7 cellular contexts compared by ENCODE assay signal in the genomic region with DNA sequence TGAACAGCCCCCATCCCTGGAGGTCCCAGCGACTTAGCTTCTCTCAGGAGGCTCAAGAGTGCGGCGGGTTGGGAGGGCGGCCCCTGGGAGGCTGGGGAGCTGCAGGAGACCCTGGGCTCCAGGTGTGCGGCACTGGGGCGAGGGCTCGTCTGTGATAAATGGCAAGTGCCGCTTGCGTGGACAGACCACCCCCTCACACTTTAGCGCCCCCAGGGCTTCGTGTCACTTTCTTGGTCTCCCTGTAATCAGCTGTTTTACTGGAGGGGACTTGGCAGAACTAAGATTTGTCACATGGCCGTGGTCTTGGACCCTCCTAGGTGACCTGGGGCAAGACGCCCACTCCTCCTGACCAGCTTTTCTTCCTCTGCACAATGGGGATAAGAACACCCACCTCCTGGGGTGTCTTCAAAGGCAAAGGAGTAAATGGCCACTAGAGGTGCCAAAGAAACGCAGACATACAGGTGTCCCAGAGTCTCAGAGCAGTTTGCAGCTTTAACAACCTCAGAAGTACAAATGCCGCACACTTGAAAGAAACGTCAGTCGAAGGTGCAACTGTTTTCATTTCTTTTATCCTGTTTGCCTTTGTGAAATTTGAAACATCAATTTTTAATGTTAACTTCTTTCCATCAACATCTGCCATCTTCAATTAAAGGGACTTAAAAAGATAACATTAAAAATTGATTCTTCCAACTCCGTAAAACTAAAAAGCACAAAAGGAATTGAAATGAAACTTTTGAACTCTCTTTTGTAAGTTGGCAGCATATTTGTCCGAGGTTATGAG. TPM values are rescaled to one million over a fixed set of nuclear protein-coding genes. Genes with fewer than 3 reads are reported as not detected.
A peak's percentile ranks its signal among the peaks of the same experiment; 100 is the strongest.
DNase-seq lines count a peak whose midpoint lies in the region; ATAC-seq and TF ChIP-seq lines count a peak whose summit lies in the region.

No MANE protein-coding gene starts in this region.

- no peaks in the 10 kb centered on the region for H3K36me3 Mint-ChIP-seq in neural progenitor cell

- H2AFZ ChIP-seq in neural progenitor cell (replicated peaks): no peak overlapping the region

- ATAC-seq in HG02885 (IDR thresholded peaks at IDR 0.05; ENCODE audit: poor library complexity, unreplicated experiment): peak; percentile 43
- no peak for ATAC-seq in GM18858 (IDR thresholded peaks at IDR 0.05; ENCODE audit: unreplicated experiment)

- H3K4me1 ChIP-seq in SJSA1 (replicated peaks): peaks cover 26% of the 10 kb centered on the region
- H3K4me1 ChIP-seq in neural progenitor cell: peaks cover 10% of the 10 kb centered on the region

- H3K9me3 ChIP-seq in SJSA1 (replicated peaks): no peaks in the 10 kb centered on the region
- H3K9me3 ChIP-seq in neural progenitor cell (ENCODE audit: low read depth): no peaks in the 10 kb centered on the region

- no peak overlapping the region for H3K4me3 Mint-ChIP-seq in neural progenitor cell

- peaks cover 11% of the 10 kb centered on the region for H3F3A ChIP-seq in neural progenitor cell (ENCODE audit: low read depth)

- H3K9ac ChIP-seq in neural progenitor cell: no peak overlapping the region

- DNase-seq in EH (ENCODE audit: low read depth) (peak; percentile 30), SJSA1 (ENCODE audit: low read depth in 1 of 2, low spot score in 2 of 2) (peak in 1 of 2 experiments; percentile 26), epithelial cell of proximal tubule (ENCODE audit: low read depth) (peak; percentile 16), neural progenitor cell (ENCODE audit: low spot score) (peak; percentile 54)
- DNase-seq in activated CD8-positive, alpha-beta memory T cell treated with anti-CD3 and anti-CD28 coated beads, Interleukin-2, amount 50 U/mL, for 48 hours: no peak

- H3K27ac ChIP-seq in SJSA1: peak overlapping the region; percentile 88
- H3K27ac ChIP-seq in neural progenitor cell: no peak overlapping the region

- peak overlapping the region; percentile 81 for H3K27ac Mint-ChIP-seq in neural progenitor cell

- H3K9me3 Mint-ChIP-seq in neural progenitor cell: peaks cover 7% of the 10 kb centered on the region

- peak; percentile 76 for TF ChIP-seq CTCF in epithelial cell of proximal tubule (conservative IDR thresholded peaks at IDR 0.05; ENCODE audit: low read depth, low read length)
- TF ChIP-seq CTCF in neural progenitor cell (IDR thresholded peaks at IDR 0.05): peak; percentile 54

- H4K20me1 ChIP-seq in neural progenitor cell (ENCODE audit: low read depth): no peaks in the 10 kb centered on the region

- H3K36me3 ChIP-seq in SJSA1 (peaks cover 22% of the 10 kb centered on the region), neural progenitor cell (no peaks in the 10 kb centered on the region)

- H3K4me2 ChIP-seq in neural progenitor cell: peak overlapping the region; percentile 69

- H3K27me3 ChIP-seq in SJSA1 (replicated peaks): no peaks in the 10 kb centered on the region
- H3K27me3 ChIP-seq in neural progenitor cell: peaks cover 20% of the 10 kb centered on the region

- H3K4me1 Mint-ChIP-seq in neural progenitor cell: peaks cover 13% of the 10 kb centered on the region

- peaks cover 6% of the 10 kb centered on the region for H3K27me3 Mint-ChIP-seq in neural progenitor cell (ENCODE audit: insufficient read depth, low read depth)

- peak overlapping the region; percentile 59 for H3K4me3 ChIP-seq in SJSA1
- peak overlapping the region; percentile 91 for H3K4me3 ChIP-seq in epithelial cell of proximal tubule (ENCODE audit: low read depth, low read length)
- peak overlapping the region; percentile 38 for H3K4me3 ChIP-seq in neural progenitor cell

- H3K79me2 ChIP-seq in neural progenitor cell (ENCODE audit: low read depth): no peaks in the 10 kb centered on the region

RNA-seq across cellular contexts. Expression of a gene that starts 0.9 kb away (rescaled TPM):
- total RNA-seq in SJSA1 (2014; rRNA removed; shearing (Covaris generic)): 1.7 and 6.4 TPM in 2 replicates
- total RNA-seq in epithelial cell of proximal tubule (3.7 and 6.1 TPM in 2 replicates), neural progenitor cell (ENCODE audit: low replicate concordance) (0.77 TPM in 1 of 2 replicates, not detected in the other)

RNA-seq across cellular contexts. Expression of a gene that starts 14.1 kb away (rescaled TPM):
- not detected in 2 replicates for total RNA-seq in SJSA1 (2014; rRNA removed; shearing (Covaris generic))
- total RNA-seq in epithelial cell of proximal tubule: 0.36 TPM in 1 of 2 replicates, not detected in the other
- 12.6 and 18.9 TPM in 2 replicates for total RNA-seq in neural progenitor cell (ENCODE audit: low replicate concordance)

RNA-seq across cellular contexts. Expression of a gene that starts 55.1 kb away (rescaled TPM):
- 2.2 and 2.8 TPM in 2 replicates for total RNA-seq in SJSA1 (2014; rRNA removed; shearing (Covaris generic))
- total RNA-seq in epithelial cell of proximal tubule (2.9 TPM in 2 replicates), neural progenitor cell (ENCODE audit: low replicate concordance) (2.5 and 3.3 TPM in 2 replicates)

Comparison
In these comparisons a context has a peak if more than half of its experiments do, and no peak if none do; other contexts are left out.
1. H3K4me3 ChIP-seq: peak in every context shown above with its lines; median percentile 91 in epithelial cell of proximal tubule; 59 in SJSA1; 38 in neural progenitor cell.